ENCODE assay signal across 19 cellular contexts in the genomic region with DNA sequence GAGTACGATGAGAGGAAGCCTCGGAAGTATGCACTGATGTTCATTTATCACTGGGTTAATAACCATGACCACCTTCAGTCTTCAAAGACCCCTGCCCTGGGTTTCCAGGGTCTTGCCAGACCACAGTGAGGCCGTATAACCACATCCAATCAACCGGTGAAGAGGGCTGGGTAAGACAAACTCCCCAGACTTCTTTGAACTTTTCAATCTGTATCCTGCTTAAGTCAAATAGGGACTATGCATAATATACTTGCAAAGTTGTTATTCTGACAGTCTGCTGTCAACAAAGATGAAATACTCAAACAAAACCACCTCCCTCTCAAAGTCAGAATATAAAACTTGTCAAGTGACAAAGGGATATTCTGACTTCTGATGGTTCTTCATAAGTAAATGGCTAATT.
"Had no signal": no experiment of that assay in that cellular context is flagged by ENCODE, and none has a peak within 500 bp of the region (broad histone marks: within the 10 kb centered on the region; RNA-seq: fewer than 3 reads in every experiment).

No MANE protein-coding gene starts in this region.

- ATAC-seq: foreskin keratinocyte, natural killer cell had no signal

- H3K27me3 ChIP-seq: cardiac muscle cell, foreskin keratinocyte, stomach, upper lobe of left lung had no signal

- H3K27ac ChIP-seq: cardiac muscle cell, foreskin keratinocyte, left ventricle myocardium inferior, stomach, thoracic aorta, VCaP had no signal

- H3K4me3 ChIP-seq: cardiac muscle cell, left ventricle myocardium inferior, stomach, thoracic aorta, upper lobe of left lung had no signal

- H3K9me3 Mint-ChIP-seq: activated T-cell treated with anti-CD3 and anti-CD28 coated beads, Interleukin-2, amount 50 U/mL, for 4 hours; natural killer cell had no signal

- H3K27me3 Mint-ChIP-seq: progenitor cell of endocrine pancreas had no signal

- DNase-seq: activated CD4-positive, alpha-beta T cell treated with anti-CD3 and anti-CD28 coated beads, Interleukin-2, amount 50 U/mL, for 1 hour; activated CD4-positive, CD25-positive, alpha-beta regulatory T cell treated with anti-CD3 and anti-CD28 coated beads, Interleukin-2, amount 50 U/mL, for 72 hours; activated CD8-positive, alpha-beta memory T cell treated with anti-CD3 and anti-CD28 coated beads, Interleukin-2, amount 50 U/mL, for 4 hours; activated effector memory CD4-positive, alpha-beta T cell treated with Interleukin-2 at 50 U/mL for 16 hours; activated naive CD4-positive, alpha-beta T cell treated with anti-CD3 and anti-CD28 coated beads, Interleukin-2, amount 50 U/mL, for 16 hours; activated T-cell treated with anti-CD3 and anti-CD28 coated beads, Interleukin-2, amount 50 U/mL, for 4 hours; foreskin keratinocyte; hypothalamus; kidney; left ventricle myocardium inferior; natural killer cell; right cardiac atrium; stomach; T-helper 2 cell; upper lobe of left lung had no signal

- H3K9me3 ChIP-seq: left ventricle myocardium inferior, stomach, thoracic aorta, upper lobe of left lung had no signal

- H3K4me3 Mint-ChIP-seq: activated T-cell treated with anti-CD3 and anti-CD28 coated beads, Interleukin-2, amount 50 U/mL, for 4 hours; natural killer cell had no signal

- H3K36me3 ChIP-seq: cardiac muscle cell had no signal

- H3K27ac Mint-ChIP-seq: natural killer cell, progenitor cell of endocrine pancreas had no signal
